ENCODE assay signal across 20 cellular contexts in the genomic region with DNA sequence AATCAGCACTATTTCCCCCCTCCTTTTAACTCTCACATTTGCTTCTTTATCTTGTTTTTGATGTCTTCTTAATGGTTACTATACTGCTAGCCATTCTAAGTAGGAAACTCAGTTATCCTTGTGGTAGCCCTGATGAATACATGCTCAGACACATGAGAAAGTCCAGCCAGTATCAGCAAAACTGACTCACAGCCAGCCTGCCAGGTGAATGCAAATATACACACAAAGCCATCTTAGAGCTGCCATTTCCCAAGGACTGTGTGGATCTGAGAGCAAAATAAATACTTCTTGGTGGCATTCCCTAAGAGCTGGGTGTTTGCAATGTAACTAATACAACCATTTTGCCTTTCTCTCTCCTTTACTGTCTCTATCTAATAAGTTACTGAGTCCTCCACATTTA.
DNase-seq lines count a peak whose midpoint lies in the region; ATAC-seq and TF ChIP-seq lines count a peak whose summit lies in the region.
"Had no signal": no experiment of that assay in that cellular context is flagged by ENCODE, and none has a peak within 500 bp of the region (broad histone marks: within the 10 kb centered on the region; RNA-seq: fewer than 3 reads in every experiment).

No MANE protein-coding gene starts in this region.

- H3K4me1 ChIP-seq in foreskin keratinocyte (no peaks in the 10 kb centered on the region), HAP-1 (no peaks in the 10 kb centered on the region)
- H3K4me1 ChIP-seq: A549, BE2C had no signal

- ATAC-seq in foreskin keratinocyte (peak; percentile 59), esophagus mucosa (no peak), HG02798 (IDR thresholded peaks at IDR 0.05; ENCODE audit: poor library complexity, unreplicated experiment) (no peak)
- ATAC-seq: A549, GM23338, Right ventricle myocardium inferior had no signal

- no peak overlapping the region for H3K4me3 ChIP-seq in HAP-1
- H3K4me3 ChIP-seq: A549, GM23338 had no signal

- in situ Hi-C loops in HAP-1 (cut with MboI; ENCODE audit: low sequenced_read_pairs) = no loop called here
- in situ Hi-C loops in KBM-7 (cut with MboI; ENCODE audit: low pct_unique_long_range_greater_than_20kb, low sequenced_read_pairs) = no loop called here

- peak; percentile 61 for DNase-seq in DMS153 (lab: John Stamatoyannopoulos, UW)
- peak; percentile 20 for DNase-seq in HT-29 (ENCODE audit: low spot score)
- peak; percentile 18 for DNase-seq in NCI-H774 (lab: John Stamatoyannopoulos, UW)
- peak; percentile 25 to 51 for DNase-seq in foreskin keratinocyte
- DNase-seq in HAP-1 (ENCODE audit: low spot score in 2 of 2) = no peak
- no peak for DNase-seq in KBM-7
- DNase-seq: BE2C, HCEC 1CT, Kasumi-1, MM.1S, NCI-H1048, NCI-H1436 treated with DMSO at 0.1 percent for 48 hours, NCI-H2081, NCI-H2171, NCI-H748 treated with DMSO at 0.1 percent for 48 hours had no signal

- H3K36me3 ChIP-seq in HAP-1 (replicated peaks) = no peaks in the 10 kb centered on the region
- H3K36me3 ChIP-seq: BE2C had no signal

- no peaks in the 10 kb centered on the region for H3K9me3 ChIP-seq in HAP-1
- H3K9me3 ChIP-seq: A549, BE2C had no signal

- no peak for TF ChIP-seq CTCF in foreskin keratinocyte (conservative IDR thresholded peaks at IDR 0.05)

- H3K27me3 ChIP-seq in foreskin keratinocyte (no peaks in the 10 kb centered on the region), HAP-1 (ENCODE audit: low read depth) (no peaks in the 10 kb centered on the region)
- H3K27me3 ChIP-seq: BE2C had no signal

- H3K27ac ChIP-seq in foreskin keratinocyte = no peak overlapping the region
- H3K27ac ChIP-seq: A549 had no signal

Comparison
In these comparisons a context has a peak if more than half of its experiments do, and no peak if none do; other contexts are left out.
1. DNase-seq: peak in DMS153 (single experiment), HT-29 (single experiment), NCI-H774 (single experiment) and foreskin keratinocyte (2 of 2); none in HAP-1 (0 of 2) and KBM-7 (single experiment).